Comparison of ENCODE assay signal across 27 cellular contexts in genomic region chr3:37885831-37886230, GRCh38.
"Had no signal": no experiment of that assay in that cellular context is flagged by ENCODE, and none has a peak within 500 bp of the region (broad histone marks: within the 10 kb centered on the region; RNA-seq: fewer than 3 reads in every experiment).

No MANE protein-coding gene starts in this region.

- H3K4me1 Mint-ChIP-seq: activated naive CD8-positive, alpha-beta T cell treated with anti-CD3 and anti-CD28 coated beads, Interleukin-2, amount 10 ng/mL, durations not matched to agents 7 days and 5 days; central memory CD8-positive, alpha-beta T cell; immature natural killer cell; stimulated activated memory B cell treated with anti-CD40 and anti-IgM and Interleukin-4, amounts not matched to agents 10 μg/mL and 1 μg/mL and 100 μg/mL, for 72 hours; stimulated activated naive CD8-positive, alpha-beta T cell treated with anti-CD3 and anti-CD28 coated beads, Interleukin-15, amount 100 ng/mL, for 72 hours had no signal

- H3K9me3 ChIP-seq: colonic mucosa, heart left ventricle, tibial artery had no signal

- H3K36me3 ChIP-seq: colonic mucosa, heart left ventricle, tibial artery had no signal

- H3K27me3 ChIP-seq: colonic mucosa, heart left ventricle, tibial artery had no signal

- DNase-seq: activated CD4-positive, alpha-beta T cell treated with anti-CD3 and anti-CD28 coated beads for 4 hours; activated CD4-positive, alpha-beta T cell treated with anti-CD3 and anti-CD28 coated beads, Interleukin-2, amount 50 U/mL, for 4 hours; activated effector memory CD4-positive, alpha-beta T cell treated with Interleukin-2 at 50 U/mL for 16 hours; activated naive CD4-positive, alpha-beta T cell treated with anti-CD3 and anti-CD28 coated beads for 36 hours; activated naive CD8-positive, alpha-beta T cell treated with anti-CD3 and anti-CD28 coated beads, Interleukin-2, amount 10 ng/mL, durations not matched to agents 7 days and 5 days; amniotic stem cell; colonic mucosa; effector memory CD8-positive, alpha-beta T cell; erythroblast; heart left ventricle; hypothalamus; immature natural killer cell; stimulated activated CD4-positive, alpha-beta T cell treated with anti-CD3 and anti-CD28 coated beads, Interleukin-4, amount 100 ng/mL, for 24 hours; stimulated activated naive CD8-positive, alpha-beta T cell treated with anti-CD3 and anti-CD28 coated beads, Interleukin-15, amount 100 ng/mL, for 72 hours; substantia nigra; SW 1271; T-helper 9 cell; tibial artery had no signal

- H3K4me3 Mint-ChIP-seq: activated naive CD4-positive, alpha-beta T cell treated with anti-CD3 and anti-CD28 coated beads for 36 hours; activated naive CD8-positive, alpha-beta T cell treated with anti-CD3 and anti-CD28 coated beads, Interleukin-2, amount 10 ng/mL, durations not matched to agents 7 days and 5 days; central memory CD8-positive, alpha-beta T cell; effector memory CD8-positive, alpha-beta T cell; immature natural killer cell; nephron; stimulated activated memory B cell treated with anti-CD40 and anti-IgM and Interleukin-4, amounts not matched to agents 10 μg/mL and 1 μg/mL and 100 μg/mL, for 72 hours; stimulated activated naive CD8-positive, alpha-beta T cell treated with anti-CD3 and anti-CD28 coated beads, Interleukin-15, amount 100 ng/mL, for 72 hours; T-helper 1 cell treated with Interleukin-12 subunit alpha and Interleukin-12 subunit beta and Interleukin-4 antibody, amounts not matched to agents 30 μg/mL and 1 μg/mL, for 36 hours had no signal

- H3K36me3 Mint-ChIP-seq: activated naive CD8-positive, alpha-beta T cell treated with anti-CD3 and anti-CD28 coated beads, Interleukin-2, amount 10 ng/mL, durations not matched to agents 7 days and 5 days; immature natural killer cell; stimulated activated memory B cell treated with anti-CD40 and anti-IgM and Interleukin-4, amounts not matched to agents 10 μg/mL and 1 μg/mL and 100 μg/mL, for 72 hours had no signal

- H3K27ac Mint-ChIP-seq: activated naive CD4-positive, alpha-beta T cell treated with anti-CD3 and anti-CD28 coated beads for 36 hours; activated naive CD8-positive, alpha-beta T cell treated with anti-CD3 and anti-CD28 coated beads, Interleukin-2, amount 10 ng/mL, durations not matched to agents 7 days and 5 days; effector memory CD8-positive, alpha-beta T cell; immature natural killer cell; progenitor cell of endocrine pancreas; stimulated activated memory B cell treated with anti-CD40 and anti-IgM and Interleukin-4, amounts not matched to agents 10 μg/mL and 1 μg/mL and 100 μg/mL, for 72 hours; stimulated activated naive CD8-positive, alpha-beta T cell treated with anti-CD3 and anti-CD28 coated beads, Interleukin-15, amount 100 ng/mL, for 72 hours; T-helper 1 cell treated with Interleukin-12 subunit alpha and Interleukin-12 subunit beta and Interleukin-4 antibody, amounts not matched to agents 30 μg/mL and 1 μg/mL, for 36 hours had no signal

- ATAC-seq: effector memory CD8-positive, alpha-beta T cell; heart left ventricle; sciatic nerve; stimulated activated memory B cell treated with anti-CD40 and anti-IgM and Interleukin-4, amounts not matched to agents 10 μg/mL and 1 μg/mL and 100 μg/mL, for 72 hours had no signal

- H3K27ac ChIP-seq: colonic mucosa, SK-N-MC, tibial artery, VCaP had no signal

- H3K9me3 Mint-ChIP-seq: activated naive CD4-positive, alpha-beta T cell treated with anti-CD3 and anti-CD28 coated beads for 36 hours; activated naive CD8-positive, alpha-beta T cell treated with anti-CD3 and anti-CD28 coated beads, Interleukin-2, amount 10 ng/mL, durations not matched to agents 7 days and 5 days; central memory CD8-positive, alpha-beta T cell; effector memory CD8-positive, alpha-beta T cell; immature natural killer cell; nephron; stimulated activated memory B cell treated with anti-CD40 and anti-IgM and Interleukin-4, amounts not matched to agents 10 μg/mL and 1 μg/mL and 100 μg/mL, for 72 hours; stimulated activated naive CD8-positive, alpha-beta T cell treated with anti-CD3 and anti-CD28 coated beads, Interleukin-15, amount 100 ng/mL, for 72 hours; T-helper 1 cell treated with Interleukin-12 subunit alpha and Interleukin-12 subunit beta and Interleukin-4 antibody, amounts not matched to agents 30 μg/mL and 1 μg/mL, for 36 hours had no signal

- H3K4me3 ChIP-seq: colonic mucosa, heart left ventricle, SK-N-MC, skin epidermis, tibial artery had no signal

- H3K4me1 ChIP-seq: colonic mucosa had no signal

- H3K27me3 Mint-ChIP-seq: progenitor cell of endocrine pancreas had no signal
